ENCODE assay signal across 9 cellular contexts in the genomic region with DNA sequence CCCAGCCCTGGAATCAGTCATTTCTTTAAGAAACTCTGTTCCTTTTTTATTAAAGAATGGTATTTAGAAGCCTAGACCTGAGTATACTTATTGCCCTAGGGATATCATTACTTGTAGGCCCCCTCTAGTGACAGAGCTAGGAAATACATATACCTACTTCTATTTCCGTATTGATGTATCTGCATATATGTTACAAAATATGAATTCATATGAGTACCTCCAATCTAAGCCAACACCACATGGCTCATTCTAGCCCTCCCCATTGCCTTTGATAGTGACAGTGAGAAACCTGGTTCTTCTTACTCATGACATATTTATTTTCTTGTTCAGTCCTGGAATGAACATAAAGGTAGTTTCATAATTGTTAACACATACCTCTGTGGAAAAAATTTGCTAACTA.
DNase-seq lines count a peak whose midpoint lies in the region; ATAC-seq and TF ChIP-seq lines count a peak whose summit lies in the region.
"Had no signal": no experiment of that assay in that cellular context is flagged by ENCODE, and none has a peak within 500 bp of the region (broad histone marks: within the 10 kb centered on the region; RNA-seq: fewer than 3 reads in every experiment).

No MANE protein-coding gene starts in this region.

- H3K27me3 ChIP-seq in osteoblast (ENCODE audit: insufficient read depth, low read length): no peaks in the 10 kb centered on the region

- H3K4me1 Mint-ChIP-seq in activated CD4-positive, alpha-beta memory T cell treated with anti-CD3 and anti-CD28 coated beads for 36 hours (ENCODE audit: low read depth): peaks cover 35% of the 10 kb centered on the region
- peaks cover 10% of the 10 kb centered on the region for H3K4me1 Mint-ChIP-seq in activated CD4-positive, alpha-beta memory T cell treated with anti-CD3 and anti-CD28 coated beads, Interleukin-2, amount 10 ng/mL, durations not matched to agents 7 days and 5 days

- DNase-seq in activated CD4-positive, alpha-beta memory T cell treated with anti-CD3 and anti-CD28 coated beads for 36 hours: peak; percentile 60
- no peak for DNase-seq in activated CD4-positive, alpha-beta memory T cell treated with anti-CD3 and anti-CD28 coated beads, Interleukin-2, amount 10 ng/mL, durations not matched to agents 7 days and 5 days
- DNase-seq in dermis blood vessel endothelial cell (peak; percentile 66), osteoblast (ENCODE audit: insufficient read length, low spot score, missing footprints) (no peak), NCI-H1930 (lab: John Stamatoyannopoulos, UW) (no peak)

- CTCF ChIA-PET in activated CD4-positive, alpha-beta memory T cell treated with anti-CD3 and anti-CD28 coated beads for 36 hours (lab: Charles Lee): interaction anchor here (0.7 to 1.0 kb wide), 6 partner anchors 18 to 255 kb away, joined by 3 to 5 read pairs (median 4); no protein-coding TSS in a partner anchor
- CTCF ChIA-PET in activated CD4-positive, alpha-beta memory T cell treated with anti-CD3 and anti-CD28 coated beads, Interleukin-2, amount 10 ng/mL, durations not matched to agents 7 days and 5 days (lab: Charles Lee): interaction anchor here (0.6 to 1.3 kb wide), 3 partner anchors 132 to 1755 kb away, joined by 3 to 11 read pairs (median 4); no protein-coding TSS in a partner anchor

- peaks cover 5% of the 10 kb centered on the region for H3K9me3 Mint-ChIP-seq in activated CD4-positive, alpha-beta memory T cell treated with anti-CD3 and anti-CD28 coated beads for 36 hours
- no peaks in the 10 kb centered on the region for H3K9me3 Mint-ChIP-seq in activated CD4-positive, alpha-beta memory T cell treated with anti-CD3 and anti-CD28 coated beads, Interleukin-2, amount 10 ng/mL, durations not matched to agents 7 days and 5 days

- no peaks in the 10 kb centered on the region for H3K9me3 ChIP-seq in osteoblast (ENCODE audit: low read depth, low read length)

- no peak overlapping the region for H3K4me3 ChIP-seq in osteoblast (ENCODE audit: insufficient read depth, low read length)

- POLR2A ChIA-PET in activated CD4-positive, alpha-beta memory T cell treated with anti-CD3 and anti-CD28 coated beads for 36 hours (lab: Charles Lee): interaction anchor here (0.5 kb wide), 1 partner anchor 96 kb away, joined by 3 read pairs; no protein-coding TSS in a partner anchor
- POLR2A ChIA-PET in activated CD4-positive, alpha-beta memory T cell treated with anti-CD3 and anti-CD28 coated beads, Interleukin-2, amount 10 ng/mL, durations not matched to agents 7 days and 5 days (lab: Charles Lee): no interaction called here

- no peak overlapping the region for H3K4me3 Mint-ChIP-seq in activated CD4-positive, alpha-beta memory T cell treated with anti-CD3 and anti-CD28 coated beads for 36 hours
- no peak overlapping the region for H3K4me3 Mint-ChIP-seq in activated CD4-positive, alpha-beta memory T cell treated with anti-CD3 and anti-CD28 coated beads, Interleukin-2, amount 10 ng/mL, durations not matched to agents 7 days and 5 days
- H3K4me3 Mint-ChIP-seq: dendritic cell treated with granulocyte-macrophage colony-stimulating factor and Interleukin-4, amounts not matched to agents 40 ng/mL and 50 ng/mL, for 4 days had no signal

- H2AFZ ChIP-seq in osteoblast (ENCODE audit: low read length): no peak overlapping the region

- H3K79me2 ChIP-seq in osteoblast (ENCODE audit: insufficient read depth, low read length): no peaks in the 10 kb centered on the region

- H3K36me3 ChIP-seq in osteoblast (ENCODE audit: insufficient read depth, low read length): no peaks in the 10 kb centered on the region

- ATAC-seq in HG03520 (IDR thresholded peaks at IDR 0.05; ENCODE audit: unreplicated experiment) (peak; percentile 60), HG02642 (IDR thresholded peaks at IDR 0.05; ENCODE audit: poor library complexity, unreplicated experiment) (no peak)

- intact Hi-C loops in activated CD4-positive, alpha-beta memory T cell treated with anti-CD3 and anti-CD28 coated beads for 36 hours (cut with micrococcal nuclease): loop anchor here (1.0 to 5.0 kb wide), 8 partner anchors 96 to 609 kb away; partner anchors contain the start of genes FARS2, LYRM4 and NRN1

- no peak overlapping the region for H3K27ac Mint-ChIP-seq in activated CD4-positive, alpha-beta memory T cell treated with anti-CD3 and anti-CD28 coated beads for 36 hours
- H3K27ac Mint-ChIP-seq in activated CD4-positive, alpha-beta memory T cell treated with anti-CD3 and anti-CD28 coated beads, Interleukin-2, amount 10 ng/mL, durations not matched to agents 7 days and 5 days: no peak overlapping the region
- H3K27ac Mint-ChIP-seq: dendritic cell treated with granulocyte-macrophage colony-stimulating factor and Interleukin-4, amounts not matched to agents 40 ng/mL and 50 ng/mL, for 4 days had no signal

- H3K27ac ChIP-seq in osteoblast (ENCODE audit: low read depth, low read length): no peak overlapping the region

- TF ChIP-seq CTCF in osteoblast (IDR thresholded peaks at IDR 0.05; ENCODE audit: extremely low read depth, low read depth, low read length): peak; percentile 48

- H3K27me3 Mint-ChIP-seq in activated CD4-positive, alpha-beta memory T cell treated with anti-CD3 and anti-CD28 coated beads for 36 hours: no peaks in the 10 kb centered on the region
- H3K27me3 Mint-ChIP-seq in activated CD4-positive, alpha-beta memory T cell treated with anti-CD3 and anti-CD28 coated beads, Interleukin-2, amount 10 ng/mL, durations not matched to agents 7 days and 5 days: no peaks in the 10 kb centered on the region
- H3K27me3 Mint-ChIP-seq: dendritic cell treated with granulocyte-macrophage colony-stimulating factor and Interleukin-4, amounts not matched to agents 40 ng/mL and 50 ng/mL, for 4 days had no signal

- peaks cover 7% of the 10 kb centered on the region for H4K20me1 ChIP-seq in osteoblast (ENCODE audit: insufficient read depth, low read length)

- no peaks in the 10 kb centered on the region for H3K4me1 ChIP-seq in osteoblast (ENCODE audit: insufficient read depth, low read length)

- no peak overlapping the region for H3K4me2 ChIP-seq in osteoblast (ENCODE audit: insufficient read depth, low read length)

- H3K36me3 Mint-ChIP-seq in activated CD4-positive, alpha-beta memory T cell treated with anti-CD3 and anti-CD28 coated beads for 36 hours: no peaks in the 10 kb centered on the region
- H3K36me3 Mint-ChIP-seq in activated CD4-positive, alpha-beta memory T cell treated with anti-CD3 and anti-CD28 coated beads, Interleukin-2, amount 10 ng/mL, durations not matched to agents 7 days and 5 days (ENCODE audit: low read depth): no peaks in the 10 kb centered on the region

TF ChIP-seq in PFSK-1, 5 proteins besides CTCF, POLR2A, EP300 and RAD21:
- TF ChIP-seq FOXP2 (optimal IDR thresholded peaks at IDR 0.05; ENCODE audit: borderline replicate concordance, extremely low read depth, extremely low read length, insufficient read depth) (no peak), TAF1 (IDR thresholded peaks at IDR 0.05; ENCODE audit: borderline replicate concordance, insufficient read depth, low read length) (0 out of 2 replicates have a peak, but pooled peaks have one; percentile 28)

Comparison
In these comparisons a context has a peak if more than half of its experiments do, and no peak if none do; other contexts are left out.
1. DNase-seq: peak in activated CD4-positive, alpha-beta memory T cell treated with anti-CD3 and anti-CD28 coated beads for 36 hours (single experiment) and dermis blood vessel endothelial cell (single experiment); none in activated CD4-positive, alpha-beta memory T cell treated with anti-CD3 and anti-CD28 coated beads, Interleukin-2, amount 10 ng/mL, durations not matched to agents 7 days and 5 days (single experiment), osteoblast (single experiment) and NCI-H1930 (0 of 2).